8 cellular contexts compared by ENCODE assay signal in the genomic region with DNA sequence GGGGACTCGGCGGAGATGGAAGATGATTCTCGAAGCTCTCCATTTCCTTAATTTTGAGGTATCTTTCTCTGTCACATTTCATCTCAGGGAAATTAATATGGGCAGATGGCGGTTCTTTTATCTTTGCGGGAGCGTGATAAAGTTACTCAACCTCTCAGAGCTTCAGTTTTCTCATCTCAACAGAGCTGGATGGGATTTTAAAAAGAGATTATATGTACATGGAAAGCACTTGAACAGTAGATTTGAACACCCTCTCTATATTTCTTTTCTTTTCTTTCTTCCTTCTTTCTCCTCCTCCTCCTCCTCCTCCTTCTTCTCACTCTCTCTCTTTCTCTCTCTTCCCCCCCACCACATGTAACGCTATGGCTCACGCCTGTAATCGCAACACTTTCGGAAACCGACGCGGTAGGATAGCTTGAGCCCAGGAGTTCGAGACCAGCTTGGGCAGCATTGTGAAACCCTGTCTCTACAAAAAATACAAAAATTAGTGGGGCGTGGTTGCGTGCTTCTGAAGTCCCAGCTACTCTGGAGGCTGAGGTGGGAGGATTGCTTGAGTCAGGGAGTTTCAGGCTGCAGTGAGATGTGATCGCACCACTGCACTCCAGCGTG. TPM values are rescaled to one million over a fixed set of nuclear protein-coding genes. Genes with fewer than 3 reads are reported as not detected.
DNase-seq lines count a peak whose midpoint lies in the region; ATAC-seq, FAIRE-seq and TF ChIP-seq lines count a peak whose summit lies in the region.

No MANE protein-coding gene starts in this region.

- H3K27ac Mint-ChIP-seq in stimulated activated effector memory CD8-positive, alpha-beta T cell treated with anti-CD3 and anti-CD28 coated beads, Interleukin-12 subunit alpha, Interleukin-12 subunit beta, amount 100 ng/mL, for 72 hours = peak overlapping the region; percentile 1

- H3K36me3 Mint-ChIP-seq in stimulated activated effector memory CD8-positive, alpha-beta T cell treated with anti-CD3 and anti-CD28 coated beads, Interleukin-12 subunit alpha, Interleukin-12 subunit beta, amount 100 ng/mL, for 72 hours = no peaks in the 10 kb centered on the region

- peak overlapping the region; percentile 68 to 88 for H3K4me3 ChIP-seq in kidney (ENCODE audit: low read length in 2 of 2)

- no peak for TF ChIP-seq CTCF in C4-2B (conservative IDR thresholded peaks at IDR 0.05)
- TF ChIP-seq CTCF in kidney (IDR thresholded peaks at IDR 0.05; ENCODE audit: borderline replicate concordance, extremely low read depth, insufficient read depth) = no peak

- peaks cover 0 to 11% of the 10 kb centered on the region in 2 donors for H3K4me1 ChIP-seq in kidney (ENCODE audit: control insufficient read depth in 1 of 2, insufficient read depth in 1 of 2, low read depth in 1 of 2, low read length in 2 of 2)

- intact Hi-C loops in kidney (cut with DNase I) = no loop called here

- no peaks in the 10 kb centered on the region for H3K9me3 Mint-ChIP-seq in stimulated activated effector memory CD8-positive, alpha-beta T cell treated with anti-CD3 and anti-CD28 coated beads, Interleukin-12 subunit alpha, Interleukin-12 subunit beta, amount 100 ng/mL, for 72 hours

- H3K27ac ChIP-seq in C4-2B (peak overlapping the region; percentile 23; the same call in 1 of the 2 replicates), kidney (ENCODE audit: low read depth in 2 of 2, low read length in 2 of 2) (peak overlapping the region; percentile 51 to 70)

- H3K4me1 Mint-ChIP-seq in stimulated activated effector memory CD8-positive, alpha-beta T cell treated with anti-CD3 and anti-CD28 coated beads, Interleukin-12 subunit alpha, Interleukin-12 subunit beta, amount 100 ng/mL, for 72 hours = peaks cover 22% of the 10 kb centered on the region

- DNase-seq in activated CD8-positive, alpha-beta memory T cell treated with anti-CD3 and anti-CD28 coated beads, Interleukin-2, amount 50 U/mL, for 48 hours = peak; percentile 52
- DNase-seq in kidney (no peak), activated gamma-delta T cell treated with Interleukin-2 at 50 U/mL for 16 hours (no peak)
- peak in 1 of 2 donors; percentile 3 for DNase-seq in stimulated activated effector memory CD8-positive, alpha-beta T cell treated with anti-CD3 and anti-CD28 coated beads, Interleukin-12 subunit alpha, Interleukin-12 subunit beta, amount 100 ng/mL, for 72 hours (ENCODE audit: low spot score in 2 of 2)

- TF ChIP-seq POLR2A in GM18505 (IDR thresholded peaks at IDR 0.05; ENCODE audit: borderline replicate concordance, extremely low read depth, insufficient read depth, insufficient read length) = no peak

- H3K9me3 ChIP-seq in kidney (ENCODE audit: control insufficient read depth in 1 of 2, low read length in 2 of 2) = no peaks in the 10 kb centered on the region

- H3K4me3 Mint-ChIP-seq in stimulated activated effector memory CD8-positive, alpha-beta T cell treated with anti-CD3 and anti-CD28 coated beads, Interleukin-12 subunit alpha, Interleukin-12 subunit beta, amount 100 ng/mL, for 72 hours = peak overlapping the region; percentile 74

- FAIRE-seq in kidney (lab: Jason Lieb, UNC) = no peak

- peak overlapping the region; percentile 29 to 80 for H3K9ac ChIP-seq in kidney (ENCODE audit: low read length in 2 of 2)

- no peaks in the 10 kb centered on the region for H3K36me3 ChIP-seq in kidney (ENCODE audit: control insufficient read depth in 1 of 2, insufficient read depth in 2 of 2, low read length in 2 of 2)

- ATAC-seq in HG02642 (IDR thresholded peaks at IDR 0.05; ENCODE audit: poor library complexity, unreplicated experiment) (peak; percentile 25), GM19324 (IDR thresholded peaks at IDR 0.05; ENCODE audit: low FRiP score, unreplicated experiment) (no peak), GM18505 (IDR thresholded peaks at IDR 0.05; ENCODE audit: unreplicated experiment) (no peak)
- ATAC-seq in stimulated activated effector memory CD8-positive, alpha-beta T cell treated with anti-CD3 and anti-CD28 coated beads, Interleukin-12 subunit alpha, Interleukin-12 subunit beta, amount 100 ng/mL, for 72 hours = peak; percentile 66

RNA-seq across cellular contexts. Expression of a gene that starts 0.6 kb away (rescaled TPM):
- total RNA-seq in kidney = 60.1 TPM
- 79.7 TPM for polyA plus RNA-seq in kidney (ENCODE audit: insufficient read depth, low read depth, low replicate concordance)

Comparison
In these comparisons a context has a peak if more than half of its experiments do, and no peak if none do; other contexts are left out.
1. ATAC-seq: peak in HG02642 (single experiment) and stimulated activated effector memory CD8-positive, alpha-beta T cell treated with anti-CD3 and anti-CD28 coated beads, Interleukin-12 subunit alpha, Interleukin-12 subunit beta, amount 100 ng/mL, for 72 hours (single experiment); none in GM19324 (single experiment) and GM18505 (single experiment).